1 cellular context compared by ENCODE assay signal in genomic region chr12:27818421-27818918, GRCh38.
TF ChIP-seq lines count a peak whose summit lies in the region.

No MANE protein-coding gene starts in this region.

TF ChIP-seq in HepG2, 621 proteins besides CTCF, POLR2A, EP300 and RAD21 (continued from another document and continues in another):
- TF ChIP-seq ZNF44 (CRISPR knock-in tag; IDR thresholded peaks at IDR 0.05) (no peak), IKZF5 (CRISPR knock-in tag; IDR thresholded peaks at IDR 0.05) (peak; percentile 22; the same call in 1 of the 2 replicates), ZNF451 (CRISPR knock-in tag; IDR thresholded peaks at IDR 0.05) (no peak), PHF20 (CRISPR knock-in tag; IDR thresholded peaks at IDR 0.05) (no peak), KDM5B (CRISPR knock-in tag; IDR thresholded peaks at IDR 0.05; ENCODE audit: borderline replicate concordance) (no peak), ZNF605 (CRISPR knock-in tag; IDR thresholded peaks at IDR 0.05) (0 out of 2 replicates have a peak, but pooled peaks have one; percentile 27), TEAD3 (CRISPR knock-in tag; optimal IDR thresholded peaks at IDR 0.05; ENCODE audit: borderline replicate concordance) (peak; percentile 38), PHF21A (CRISPR knock-in tag; IDR thresholded peaks at IDR 0.05) (no peak), AGO2 (optimal IDR thresholded peaks at IDR 0.05; ENCODE audit: low read depth, low read length) (no peak), SRSF1 (optimal IDR thresholded peaks at IDR 0.05; ENCODE audit: low read depth, low read length) (no peak), MATR3 (CRISPR knock-in tag; IDR thresholded peaks at IDR 0.05) (no peak), PATZ1 (CRISPR knock-in tag; IDR thresholded peaks at IDR 0.05) (no peak), NPAS2 (CRISPR knock-in tag; IDR thresholded peaks at IDR 0.05; ENCODE audit: borderline replicate concordance) (no peak), ZNF737 (CRISPR knock-in tag; IDR thresholded peaks at IDR 0.05; ENCODE audit: borderline replicate concordance) (no peak), ZNF337 (CRISPR knock-in tag; IDR thresholded peaks at IDR 0.05; ENCODE audit: borderline replicate concordance, low read depth) (no peak), ZNF703 (CRISPR knock-in tag; IDR thresholded peaks at IDR 0.05; ENCODE audit: borderline replicate concordance) (no peak), BRD4 (CRISPR knock-in tag; IDR thresholded peaks at IDR 0.05) (no peak), CREM (IDR thresholded peaks at IDR 0.05) (no peak), CREM (CRISPR knock-in tag; IDR thresholded peaks at IDR 0.05) (no peak), E2F1 (CRISPR knock-in tag; IDR thresholded peaks at IDR 0.05) (no peak), ZNF235 (CRISPR knock-in tag; IDR thresholded peaks at IDR 0.05; ENCODE audit: borderline replicate concordance) (no peak), AKAP8 (CRISPR knock-in tag; IDR thresholded peaks at IDR 0.05) (no peak), ZNF782 (CRISPR knock-in tag; IDR thresholded peaks at IDR 0.05; ENCODE audit: borderline replicate concordance) (no peak), GFI1 (CRISPR knock-in tag; IDR thresholded peaks at IDR 0.05; ENCODE audit: borderline replicate concordance) (no peak), ATF5 (CRISPR knock-in tag; IDR thresholded peaks at IDR 0.05; ENCODE audit: low read depth) (no peak), E2F5 (CRISPR knock-in tag; conservative IDR thresholded peaks at IDR 0.05) (no peak), ZNF275 (CRISPR knock-in tag; IDR thresholded peaks at IDR 0.05; ENCODE audit: borderline replicate concordance) (no peak), HOXA3 (CRISPR knock-in tag; IDR thresholded peaks at IDR 0.05) (peak; percentile 32; the same call in 1 of the 2 replicates), ZNF777 (CRISPR knock-in tag; IDR thresholded peaks at IDR 0.05) (no peak), PREB (CRISPR knock-in tag; IDR thresholded peaks at IDR 0.05) (no peak), TCF7 (IDR thresholded peaks at IDR 0.05; ENCODE audit: low read depth) (no peak), SIN3A (IDR thresholded peaks at IDR 0.05; ENCODE audit: borderline replicate concordance, low read depth, low read length) (no peak), MAX (IDR thresholded peaks at IDR 0.05) (0 out of 2 replicates have a peak, but pooled peaks have one; percentile 14), SOX5 (CRISPR knock-in tag; IDR thresholded peaks at IDR 0.05; ENCODE audit: borderline replicate concordance) (peak; percentile 62; the same call in 1 of the 2 replicates), ZNF713 (CRISPR knock-in tag; IDR thresholded peaks at IDR 0.05) (no peak), SALL2 (CRISPR knock-in tag; IDR thresholded peaks at IDR 0.05) (no peak), RBFOX2 (IDR thresholded peaks at IDR 0.05; ENCODE audit: low read depth, low read length) (no peak), ZNF619 (CRISPR knock-in tag; IDR thresholded peaks at IDR 0.05) (no peak), BRCA1 (CRISPR knock-in tag; IDR thresholded peaks at IDR 0.05) (no peak), WIZ (CRISPR knock-in tag; IDR thresholded peaks at IDR 0.05) (no peak), ZNF766 (CRISPR knock-in tag; IDR thresholded peaks at IDR 0.05; ENCODE audit: borderline replicate concordance) (no peak), TCF7L2 (IDR thresholded peaks at IDR 0.05; ENCODE audit: low read depth, low read length) (no peak), TBL1XR1 (IDR thresholded peaks at IDR 0.05; ENCODE audit: borderline replicate concordance, low read length, partially characterized antibody) (no peak), ZNF343 (CRISPR knock-in tag; IDR thresholded peaks at IDR 0.05) (no peak), KIAA2018 (CRISPR knock-in tag; IDR thresholded peaks at IDR 0.05; ENCODE audit: borderline replicate concordance) (no peak), HMGA1 (CRISPR knock-in tag; conservative IDR thresholded peaks at IDR 0.05) (no peak), POGZ (CRISPR knock-in tag; IDR thresholded peaks at IDR 0.05) (no peak), ZBTB1 (CRISPR knock-in tag; IDR thresholded peaks at IDR 0.05; ENCODE audit: borderline replicate concordance) (no peak), ZNF496 (CRISPR knock-in tag; IDR thresholded peaks at IDR 0.05; ENCODE audit: insufficient replicate concordance) (no peak), TFAP4 (IDR thresholded peaks at IDR 0.05; ENCODE audit: borderline replicate concordance, low read depth) (peak; percentile 46; the same call in 1 of the 2 replicates), CHD2 (IDR thresholded peaks at IDR 0.05; ENCODE audit: low read depth, low read length) (no peak), NAIF1 (CRISPR knock-in tag; IDR thresholded peaks at IDR 0.05; ENCODE audit: borderline replicate concordance) (no peak), GATAD2A (CRISPR knock-in tag; IDR thresholded peaks at IDR 0.05) (peak; percentile 71), MTA1 (CRISPR knock-in tag; IDR thresholded peaks at IDR 0.05; ENCODE audit: borderline replicate concordance) (no peak), PPARG (CRISPR knock-in tag; conservative IDR thresholded peaks at IDR 0.05) (no peak)
